Comparison of ENCODE assay signal across 8 cellular contexts in genomic region chr4:673349-674091, GRCh38. TPM values are rescaled to one million over a fixed set of nuclear protein-coding genes. Genes with fewer than 3 reads are reported as not detected.
DNase-seq lines count a peak whose midpoint lies in the region; ATAC-seq, FAIRE-seq and TF ChIP-seq lines count a peak whose summit lies in the region.

No MANE protein-coding gene starts in this region.

- H3K36me3 ChIP-seq in CD8-positive, alpha-beta T cell (ENCODE audit: insufficient read depth, low read length) = peaks cover 11% of the 10 kb centered on the region
- H3K36me3 ChIP-seq in MG63 (peaks cover 21% of the 10 kb centered on the region), lower lobe of right lung (peaks cover 27% of the 10 kb centered on the region)

- H3K4me3 Mint-ChIP-seq in CD8-positive, alpha-beta T cell = peak overlapping the region; percentile 91
- peak overlapping the region; percentile 85 for H3K4me3 Mint-ChIP-seq in central memory CD8-positive, alpha-beta T cell

- peak overlapping the region; percentile 84 for H3K27ac Mint-ChIP-seq in CD8-positive, alpha-beta T cell
- H3K27ac Mint-ChIP-seq in central memory CD8-positive, alpha-beta T cell (ENCODE audit: low read depth) = peak overlapping the region; percentile 91

- POLR2A ChIA-PET in CD8-positive, alpha-beta T cell (lab: Charles Lee) = interaction anchor here (0.6 to 4.1 kb wide), 7 partner anchors 9 to 337 kb away, joined by 3 to 30 read pairs (median 4); no protein-coding TSS in a partner anchor

- no peak for TF ChIP-seq CTCF in CD8-positive, alpha-beta T cell (IDR thresholded peaks at IDR 0.05)
- no peak for TF ChIP-seq CTCF in lower lobe of right lung (IDR thresholded peaks at IDR 0.05)

- peaks cover 26% of the 10 kb centered on the region for H3K36me3 Mint-ChIP-seq in CD8-positive, alpha-beta T cell
- peaks cover 25% of the 10 kb centered on the region for H3K36me3 Mint-ChIP-seq in central memory CD8-positive, alpha-beta T cell (ENCODE audit: insufficient read depth)

- CTCF ChIA-PET in CD8-positive, alpha-beta T cell (lab: Charles Lee) = interaction anchor here (0.9 to 1.0 kb wide), 2 partner anchors 8 to 110 kb away, joined by 3 read pairs; no protein-coding TSS in a partner anchor

- H3K27ac ChIP-seq in CD8-positive, alpha-beta T cell (ENCODE audit: low read depth, low read length) = peak overlapping the region; percentile 35
- peak overlapping the region; percentile 98 for H3K27ac ChIP-seq in lower lobe of right lung

- no peak for FAIRE-seq in frontal cortex (lab: Jason Lieb, UNC)

- DNase-seq in CD8-positive, alpha-beta T cell = no peak
- peak; percentile 38 for DNase-seq in MG63
- no peak for DNase-seq in central memory CD8-positive, alpha-beta T cell (ENCODE audit: low spot score in 2 of 2)
- DNase-seq in lower lobe of right lung = peak; percentile 81
- peak; percentile 62 for DNase-seq in ureter (ENCODE audit: low spot score)
- DNase-seq in frontal cortex (ENCODE audit: low spot score in 2 of 2) = no peak
- DNase-seq in SIG-M5 treated with dmso at 0.1 percent for 504 hours (lab: John Stamatoyannopoulos, UW; ENCODE audit: unreplicated experiment) = no peak

- intact Hi-C loops in CD8-positive, alpha-beta T cell (cut with DNase I, micrococcal nuclease) = loop anchor here (1.0 to 10.0 kb wide), 15 partner anchors 9 to 675 kb away; partner anchors contain the start of genes PCGF3 (in 2 of the 2), ZNF141 (in 2 of the 2), DGKQ (in 1 of the 2) and GAK (in 1 of the 2)
- intact Hi-C loops in lower lobe of right lung (cut with DNase I) = no loop called here

- ATAC-seq in CD8-positive, alpha-beta T cell = no peak
- ATAC-seq in central memory CD8-positive, alpha-beta T cell (replicated peaks; ENCODE audit: extremely low read depth, poor library complexity, severe bottlenecking) = no peak
- ATAC-seq in lower lobe of right lung = peak; percentile 12 to 40
- ATAC-seq in HG03159 (IDR thresholded peaks at IDR 0.05; ENCODE audit: unreplicated experiment) = no peak

- H3K4me1 Mint-ChIP-seq in CD8-positive, alpha-beta T cell (ENCODE audit: low read depth) = peaks cover 7% of the 10 kb centered on the region
- peaks cover 7% of the 10 kb centered on the region for H3K4me1 Mint-ChIP-seq in central memory CD8-positive, alpha-beta T cell

- peaks cover 21% of the 10 kb centered on the region for H3K4me1 ChIP-seq in CD8-positive, alpha-beta T cell (ENCODE audit: insufficient read depth, low read length)
- H3K4me1 ChIP-seq in lower lobe of right lung = peaks cover 28% of the 10 kb centered on the region

- H3K9me3 ChIP-seq in CD8-positive, alpha-beta T cell (ENCODE audit: low read length) = no peaks in the 10 kb centered on the region
- no peaks in the 10 kb centered on the region for H3K9me3 ChIP-seq in MG63
- no peaks in the 10 kb centered on the region for H3K9me3 ChIP-seq in lower lobe of right lung

- H3K4me3 ChIP-seq in CD8-positive, alpha-beta T cell (ENCODE audit: low read depth, low read length) = peak overlapping the region; percentile 52
- H3K4me3 ChIP-seq in MG63 = peak overlapping the region; percentile 76
- peak overlapping the region; percentile 92 for H3K4me3 ChIP-seq in lower lobe of right lung

- no peaks in the 10 kb centered on the region for H3K27me3 Mint-ChIP-seq in CD8-positive, alpha-beta T cell (ENCODE audit: low read depth)
- H3K27me3 Mint-ChIP-seq in central memory CD8-positive, alpha-beta T cell = no peaks in the 10 kb centered on the region

- H3K27me3 ChIP-seq in CD8-positive, alpha-beta T cell (ENCODE audit: insufficient read depth, low read length) = no peaks in the 10 kb centered on the region
- H3K27me3 ChIP-seq in MG63 (no peaks in the 10 kb centered on the region), lower lobe of right lung (ENCODE audit: low read depth) (no peaks in the 10 kb centered on the region)

- no peaks in the 10 kb centered on the region for H3K9me3 Mint-ChIP-seq in CD8-positive, alpha-beta T cell
- no peaks in the 10 kb centered on the region for H3K9me3 Mint-ChIP-seq in central memory CD8-positive, alpha-beta T cell

RNA-seq across cellular contexts. Expression of gene ATP5ME, which starts 0.6 kb away (rescaled TPM):
- 100 to 1,000 TPM; 113 to 114 TPM for total RNA-seq in CD8-positive, alpha-beta T cell
- total RNA-seq in MG63 (2014; rRNA removed; shearing (Covaris generic); ENCODE audit: low replicate concordance) = 183 TPM in 1 of 2 replicates, not detected in the other
- total RNA-seq in lower lobe of right lung (173 TPM), ureter (317 TPM), frontal cortex (70.9 TPM)

RNA-seq across cellular contexts. Expression of gene MYL5, which starts 0.8 kb away (rescaled TPM):
- total RNA-seq in CD8-positive, alpha-beta T cell = 10 to 100 TPM; 27.2 to 28.7 TPM
- total RNA-seq in MG63 (2014; rRNA removed; shearing (Covaris generic); ENCODE audit: low replicate concordance) = 1.2 TPM in 1 of 2 replicates, not detected in the other
- total RNA-seq in lower lobe of right lung (9.7 TPM), ureter (46.0 TPM), frontal cortex (3.7 TPM)

RNA-seq across cellular contexts. Expression of gene SLC49A3, which starts 15.4 kb away (rescaled TPM):
- total RNA-seq in CD8-positive, alpha-beta T cell = under 1 TPM; 0.69 to 0.73 TPM
- 0.49 TPM in 1 of 2 replicates, not detected in the other for total RNA-seq in MG63 (2014; rRNA removed; shearing (Covaris generic); ENCODE audit: low replicate concordance)
- total RNA-seq in lower lobe of right lung (31.5 TPM), ureter (8.9 TPM), frontal cortex (0.82 TPM)

RNA-seq across cellular contexts. Expression of gene PCGF3, which starts 32.1 kb away (rescaled TPM):
- 10 to 100 TPM; 39.1 to 39.5 TPM for total RNA-seq in CD8-positive, alpha-beta T cell
- 9.9 and 25.5 TPM in 2 replicates for total RNA-seq in MG63 (2014; rRNA removed; shearing (Covaris generic); ENCODE audit: low replicate concordance)
- total RNA-seq in lower lobe of right lung = 44.8 TPM
- 63.3 TPM for total RNA-seq in ureter
- total RNA-seq in frontal cortex = 62.8 TPM

RNA-seq across cellular contexts. Expression of gene PDE6B, which starts 48.1 kb away (rescaled TPM):
- total RNA-seq in CD8-positive, alpha-beta T cell = 10 to 100 TPM; 10.3 to 10.4 TPM
- 0.10 TPM in 1 of 2 replicates, not detected in the other for total RNA-seq in MG63 (2014; rRNA removed; shearing (Covaris generic); ENCODE audit: low replicate concordance)
- total RNA-seq in lower lobe of right lung = 5.5 TPM
- 15.1 TPM for total RNA-seq in ureter
- total RNA-seq in frontal cortex = 2.0 TPM

Comparison
In these comparisons a context has a peak if more than half of its experiments do, and no peak if none do; other contexts are left out.
1. ATAC-seq: peak in lower lobe of right lung (2 of 2); none in CD8-positive, alpha-beta T cell (single experiment), central memory CD8-positive, alpha-beta T cell (single experiment) and HG03159 (single experiment).
2. DNase-seq: peak in MG63 (single experiment), lower lobe of right lung (single experiment) and ureter (single experiment); none in CD8-positive, alpha-beta T cell (0 of 7), central memory CD8-positive, alpha-beta T cell (0 of 2), frontal cortex (0 of 2) and SIG-M5 treated with dmso at 0.1 percent for 504 hours (single experiment).
3. Peak in every context shown above with its lines, with median percentiles within 50 percentile points of each other: H3K4me3 ChIP-seq.